ENCODE assay signal across 18 cellular contexts in the genomic region with DNA sequence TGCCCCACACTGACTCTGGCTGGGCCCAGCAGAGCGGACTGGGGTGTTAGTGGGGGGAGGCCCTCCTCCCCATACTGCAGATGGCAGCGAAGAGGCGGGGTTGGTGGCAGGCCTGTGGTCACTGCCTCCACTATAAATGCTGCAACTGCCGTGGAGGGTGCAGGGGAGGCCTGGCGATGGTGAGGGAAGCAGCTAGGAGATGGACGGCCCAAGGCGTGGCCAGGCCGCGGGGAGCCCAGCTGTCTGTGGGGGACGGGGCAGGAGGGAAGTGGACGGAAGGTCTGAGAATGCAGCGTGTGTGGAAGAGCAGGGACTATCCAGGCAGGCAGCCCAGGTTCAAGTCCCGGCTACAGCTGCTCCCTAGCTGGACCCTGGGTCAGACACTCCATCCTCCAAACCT. TPM values are rescaled to one million over a fixed set of nuclear protein-coding genes. Genes with fewer than 3 reads are reported as not detected.
DNase-seq lines count a peak whose midpoint lies in the region; ATAC-seq and TF ChIP-seq lines count a peak whose summit lies in the region.
"Had no signal": no experiment of that assay in that cellular context is flagged by ENCODE, and none has a peak within 500 bp of the region (broad histone marks: within the 10 kb centered on the region; RNA-seq: fewer than 3 reads in every experiment).

No MANE protein-coding gene starts in this region.

- H3K36me3 Mint-ChIP-seq in natural killer cell (no peaks in the 10 kb centered on the region), osteocyte (ENCODE audit: unreplicated experiment) (peaks cover 3% of the 10 kb centered on the region)
- no peaks in the 10 kb centered on the region for H3K36me3 Mint-ChIP-seq in natural killer cell treated with Interleukin-12 subunit alpha and Interleukin-12 subunit beta and Interleukin-15 and Interleukin-18, amount 100 ng/mL, for 72 hours

- no peak overlapping the region for H2BK120ac ChIP-seq in mesenchymal stem cell (ENCODE audit: low read depth, low read length)

- no peak overlapping the region for H3K4me3 ChIP-seq in WERI-Rb-1 (ENCODE audit: low read depth, low read length)
- no peak overlapping the region for H3K4me3 ChIP-seq in mesenchymal stem cell (ENCODE audit: insufficient read depth in 1 of 2, low read depth in 1 of 2, low read length in 2 of 2)
- H3K4me3 ChIP-seq: MG63 had no signal

- no peaks in the 10 kb centered on the region for H3K27me3 ChIP-seq in WERI-Rb-1 (ENCODE audit: insufficient read depth, low read depth, severe bottlenecking)
- no peaks in the 10 kb centered on the region for H3K27me3 ChIP-seq in mesenchymal stem cell (ENCODE audit: control insufficient read depth in 1 of 2, insufficient read depth in 1 of 2, low read length in 2 of 2)
- H3K27me3 ChIP-seq: MG63 had no signal

- H3K9me3 ChIP-seq in WERI-Rb-1 (ENCODE audit: severe bottlenecking) (no peaks in the 10 kb centered on the region), mesenchymal stem cell (ENCODE audit: control insufficient read depth, low read length) (no peaks in the 10 kb centered on the region)
- H3K9me3 ChIP-seq: MG63 had no signal

- H3K9ac ChIP-seq in mesenchymal stem cell (ENCODE audit: low read length): no peak overlapping the region

- peaks cover 6% of the 10 kb centered on the region for H3K4me1 ChIP-seq in mesenchymal stem cell (ENCODE audit: control insufficient read depth, insufficient read depth, low read depth, low read length)

- peak overlapping the region in 1 of 2 experiments; percentile 34 for H2BK12ac ChIP-seq in mesenchymal stem cell (ENCODE audit: low read length in 2 of 2)

- H3K4me1 Mint-ChIP-seq in natural killer cell (peaks cover 0 to 25% of the 10 kb centered on the region in 2 donors), osteocyte (ENCODE audit: unreplicated experiment) (no peaks in the 10 kb centered on the region)
- peaks cover 0 to 7% of the 10 kb centered on the region in 2 donors for H3K4me1 Mint-ChIP-seq in natural killer cell treated with Interleukin-12 subunit alpha and Interleukin-12 subunit beta and Interleukin-15 and Interleukin-18, amount 100 ng/mL, for 72 hours (ENCODE audit: low read depth in 2 of 2)

- H3K9me3 Mint-ChIP-seq in natural killer cell: no peaks in the 10 kb centered on the region
- H3K9me3 Mint-ChIP-seq in natural killer cell treated with Interleukin-12 subunit alpha and Interleukin-12 subunit beta and Interleukin-15 and Interleukin-18, amount 100 ng/mL, for 72 hours: no peaks in the 10 kb centered on the region
- H3K9me3 Mint-ChIP-seq in osteocyte (ENCODE audit: unreplicated experiment): no peaks in the 10 kb centered on the region
- H3K9me3 Mint-ChIP-seq: CD8-positive, alpha-beta T cell; HFFc6 had no signal

- H3K79me1 ChIP-seq in mesenchymal stem cell (replicated peaks; ENCODE audit: low read length, poor library complexity, severe bottlenecking): no peaks in the 10 kb centered on the region

- ATAC-seq in natural killer cell: peak in 2 of 3 donors; percentile 34 to 36
- ATAC-seq in natural killer cell treated with Interleukin-12 subunit alpha and Interleukin-12 subunit beta and Interleukin-15 and Interleukin-18, amount 100 ng/mL, for 72 hours: no peak
- ATAC-seq: CD8-positive, alpha-beta T cell; Right ventricle myocardium inferior had no signal

- H3K36me3 ChIP-seq in WERI-Rb-1 (no peaks in the 10 kb centered on the region), mesenchymal stem cell (ENCODE audit: control insufficient read depth in 1 of 2, insufficient read depth in 2 of 2, low read depth in 1 of 2, low read length in 2 of 2) (peaks cover 20 to 22% of the 10 kb centered on the region in 2 experiments)
- H3K36me3 ChIP-seq: MG63 had no signal

- no peak overlapping the region for H3K4ac ChIP-seq in mesenchymal stem cell (ENCODE audit: low read depth in 1 of 2, low read length in 2 of 2)

- H3K4me2 ChIP-seq in mesenchymal stem cell (ENCODE audit: low read length, poor library complexity, severe bottlenecking): no peak overlapping the region

- no peak overlapping the region for H2AK5ac ChIP-seq in mesenchymal stem cell (ENCODE audit: low read length, severe bottlenecking)

- H3K27ac Mint-ChIP-seq in natural killer cell: peak overlapping the region in 1 of 2 donors; percentile 83
- peak overlapping the region in 1 of 2 donors; percentile 75 for H3K27ac Mint-ChIP-seq in natural killer cell treated with Interleukin-12 subunit alpha and Interleukin-12 subunit beta and Interleukin-15 and Interleukin-18, amount 100 ng/mL, for 72 hours
- no peak overlapping the region for H3K27ac Mint-ChIP-seq in osteocyte (ENCODE audit: unreplicated experiment)
- H3K27ac Mint-ChIP-seq: CD8-positive, alpha-beta T cell; HFFc6 had no signal

- WGBS in mesenchymal stem cell: 88% methylated on average over 12 of the region's 13 CpGs

- no peak overlapping the region for H2BK5ac ChIP-seq in mesenchymal stem cell (ENCODE audit: low read depth, low read length, poor library complexity, severe bottlenecking)

- no peak overlapping the region for H3K23ac ChIP-seq in mesenchymal stem cell (ENCODE audit: low read length in 2 of 2)

- DNase-seq in natural killer cell (no peak), WERI-Rb-1 (peak; percentile 40), mesenchymal stem cell (no peak), epidermal melanocyte (ENCODE audit: insufficient read length, low spot score) (no peak), head of caudate nucleus (no peak), osteocyte (ENCODE audit: extremely low spot score, unreplicated experiment) (no peak)
- DNase-seq in natural killer cell treated with Interleukin-12 subunit alpha and Interleukin-12 subunit beta and Interleukin-15 and Interleukin-18, amount 100 ng/mL, for 72 hours (ENCODE audit: low spot score): no peak
- DNase-seq: ACHN; CD8-positive, alpha-beta T cell; DND-41; GDM1; HFFc6; MG63; NCI-H1105; NCI-H187; NCI-H446 treated with DMSO at 0.1 percent for 48 hours; NCI-H748 treated with DMSO at 0.1 percent for 48 hours had no signal

- H3K27ac ChIP-seq in WERI-Rb-1: peak overlapping the region; percentile 43; the same call in 1 of the 2 replicates
- no peak overlapping the region for H3K27ac ChIP-seq in mesenchymal stem cell (ENCODE audit: low read length, poor library complexity, severe bottlenecking)

- no peaks in the 10 kb centered on the region for H3K27me3 Mint-ChIP-seq in natural killer cell (ENCODE audit: low read depth in 2 of 2)
- H3K27me3 Mint-ChIP-seq in natural killer cell treated with Interleukin-12 subunit alpha and Interleukin-12 subunit beta and Interleukin-15 and Interleukin-18, amount 100 ng/mL, for 72 hours: no peaks in the 10 kb centered on the region
- H3K27me3 Mint-ChIP-seq in osteocyte (ENCODE audit: unreplicated experiment): no peaks in the 10 kb centered on the region

- no peak overlapping the region for H4K8ac ChIP-seq in mesenchymal stem cell (ENCODE audit: low read length)

- TF ChIP-seq CTCF in natural killer cell (IDR thresholded peaks at IDR 0.05): no peak
- TF ChIP-seq CTCF in WERI-Rb-1 (IDR thresholded peaks at IDR 0.05; ENCODE audit: low read depth, low read length): no peak
- TF ChIP-seq CTCF in osteocyte (IDR thresholded peaks at IDR 0.05): no peak

- no peak overlapping the region for H2BK15ac ChIP-seq in mesenchymal stem cell (ENCODE audit: low read depth, poor library complexity, severe bottlenecking)

- H2AFZ ChIP-seq in mesenchymal stem cell (ENCODE audit: low read depth, low read length): no peak overlapping the region

- H3K4me3 Mint-ChIP-seq in natural killer cell (peak overlapping the region; percentile 9), osteocyte (ENCODE audit: unreplicated experiment) (no peak overlapping the region)
- no peak overlapping the region for H3K4me3 Mint-ChIP-seq in natural killer cell treated with Interleukin-12 subunit alpha and Interleukin-12 subunit beta and Interleukin-15 and Interleukin-18, amount 100 ng/mL, for 72 hours
- H3K4me3 Mint-ChIP-seq: CD8-positive, alpha-beta T cell; HFFc6 had no signal

- H4K91ac ChIP-seq in mesenchymal stem cell (ENCODE audit: low read length): peak overlapping the region; percentile 67

- intact Hi-C loops in natural killer cell (cut with micrococcal nuclease) (no loop called here), head of caudate nucleus (cut with DNase I) (no loop called here)

- H3K14ac ChIP-seq in mesenchymal stem cell (ENCODE audit: low read length in 2 of 2): no peak overlapping the region

- no peak overlapping the region for H3K18ac ChIP-seq in mesenchymal stem cell (ENCODE audit: low read depth in 1 of 2, low read length in 2 of 2)

RNA-seq across cellular contexts. Expression of a gene that starts 18.3 kb away (rescaled TPM):
- total RNA-seq in natural killer cell (1 to 10 TPM; 5.4 to 9.8 (median 6.2) TPM), osteocyte (16.4 and 17.0 TPM in 2 replicates)
- total RNA-seq in natural killer cell treated with Interleukin-12 subunit alpha and Interleukin-12 subunit beta and Interleukin-15 and Interleukin-18, amount 100 ng/mL, for 72 hours: 10 to 100 TPM in 1 of 2 donors, 1 to 10 TPM in 1; 9.0 to 11.0 TPM
- 11.2 TPM for polyA plus RNA-seq in mesenchymal stem cell (2013, experiment 1 of 2)
- polyA plus RNA-seq in mesenchymal stem cell (2013, experiment 2 of 2): 11.2 TPM

RNA-seq across cellular contexts. Expression of a gene that starts 19.9 kb away (rescaled TPM):
- total RNA-seq in natural killer cell: 1,000 to 10,000 TPM in 1 of 3 donors, 100 to 1,000 TPM in 2; 882 to 1,056 (median 886) TPM
- 100 to 1,000 TPM; 203 to 215 TPM for total RNA-seq in natural killer cell treated with Interleukin-12 subunit alpha and Interleukin-12 subunit beta and Interleukin-15 and Interleukin-18, amount 100 ng/mL, for 72 hours
- 22.3 TPM for polyA plus RNA-seq in mesenchymal stem cell (2013, experiment 1 of 2)
- 21.7 TPM for polyA plus RNA-seq in mesenchymal stem cell (2013, experiment 2 of 2)
- total RNA-seq in osteocyte: 148 and 151 TPM in 2 replicates

Comparison
In these comparisons a context has a peak if more than half of its experiments do, and no peak if none do; other contexts are left out.
1. ATAC-seq: peak in natural killer cell (2 of 3); none in natural killer cell treated with Interleukin-12 subunit alpha and Interleukin-12 subunit beta and Interleukin-15 and Interleukin-18, amount 100 ng/mL, for 72 hours (0 of 2).